In genomic region chr2:36174920-36175319, GRCh38 we compare ENCODE assay signal across 34 cellular contexts.
"Had no signal": no experiment of that assay in that cellular context is flagged by ENCODE, and none has a peak within 500 bp of the region (broad histone marks: within the 10 kb centered on the region; RNA-seq: fewer than 3 reads in every experiment).

No MANE protein-coding gene starts in this region.

- H3K36me3 ChIP-seq: MG63 had no signal

- H3K9me3 ChIP-seq: MG63 had no signal

- H3K4me3 ChIP-seq: MG63 had no signal

- H3K27me3 ChIP-seq: MG63 had no signal

- DNase-seq: Karpas-422, Kasumi-1, MG63, MM.1S, MV-4-11, NCI-H1048, NCI-H1092, NCI-H1092 treated with DMSO at 0.1 percent for 48 hours, NCI-H1105, NCI-H1105 treated with DMSO at 0.1 percent for 48 hours, NCI-H1417 treated with DMSO at 0.1 percent for 48 hours, NCI-H1436, NCI-H1436 treated with DMSO at 0.1 percent for 48 hours, NCI-H146, NCI-H1694, NCI-H1694 treated with DMSO at 0.1 percent for 48 hours, NCI-H187, NCI-H187 treated with DMSO at 0.1 percent for 48 hours, NCI-H1930, NCI-H2029, NCI-H2029 treated with DMSO at 0.1 percent for 48 hours, NCI-H2081, NCI-H2081 treated with DMSO at 0.1 percent for 48 hours, NCI-H2107, NCI-H2171, NCI-H2171 treated with DMSO at 0.1 percent for 48 hours, NCI-H2227 treated with DMSO at 0.1 percent for 48 hours, NCI-H226, NCI-H345, NCI-H446, NCI-H446 treated with DMSO at 0.1 percent for 48 hours, NCI-H510A, NCI-H510A treated with DMSO at 0.1 percent for 48 hours, NCI-H524 had no signal
